In the genomic region with DNA sequence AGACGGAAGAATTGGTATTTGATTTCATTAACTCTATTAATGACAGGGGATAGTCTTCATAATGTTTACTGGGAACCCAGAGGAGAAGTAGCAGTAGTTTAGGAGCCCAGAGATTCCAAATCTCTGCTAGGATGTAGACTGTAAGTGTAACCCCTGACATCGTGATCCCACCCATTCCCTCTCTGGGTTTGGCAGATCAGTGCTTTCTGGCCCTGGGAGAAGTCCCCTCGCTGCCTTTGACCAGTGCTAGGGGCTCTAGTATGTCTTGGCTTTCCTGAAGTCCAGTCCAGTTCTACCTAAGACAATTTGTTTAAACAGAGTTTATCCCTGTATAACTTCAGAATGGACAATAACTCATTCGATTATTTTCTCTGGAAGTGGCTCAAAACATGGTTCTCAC, we compare ENCODE assay signal across 15 cellular contexts. TPM values are rescaled to one million over a fixed set of nuclear protein-coding genes. Genes with fewer than 3 reads are reported as not detected.
DNase-seq lines count a peak whose midpoint lies in the region; ATAC-seq and TF ChIP-seq lines count a peak whose summit lies in the region.
"Had no signal": no experiment of that assay in that cellular context is flagged by ENCODE, and none has a peak within 500 bp of the region (broad histone marks: within the 10 kb centered on the region; RNA-seq: fewer than 3 reads in every experiment).

No MANE protein-coding gene starts in this region.

- DNase-seq in PC-9 (no peak), thyroid gland (no peak), NCI-H1105 (lab: John Stamatoyannopoulos, UW) (no peak), HuH-7.5 (ENCODE audit: low spot score) (no peak), iPS-NIHi11 (ENCODE audit: low spot score) (no peak)
- DNase-seq: AML-193, DMS153, MM.1S, NCI-H187 treated with DMSO at 0.1 percent for 48 hours, NCI-H69, SIG-M5 had no signal

- H3K4me3 ChIP-seq in PC-9 (no peak overlapping the region), esophagus (ENCODE audit: low read depth in 1 of 2, low read length in 2 of 2) (peak overlapping the region in 1 of 2 donors; percentile 10), mucosa of rectum (ENCODE audit: low read length in 2 of 2) (peak overlapping the region; percentile 17 to 63), thyroid gland (replicated peaks in 1 of 3) (no peak overlapping the region)

- H3K27me3 ChIP-seq in PC-9 (ENCODE audit: insufficient read depth, low read depth) (no peaks in the 10 kb centered on the region), esophagus (ENCODE audit: control insufficient read depth in 1 of 2, insufficient read depth in 2 of 2, low read length in 2 of 2) (no peaks in the 10 kb centered on the region), mucosa of rectum (ENCODE audit: control insufficient read depth in 2 of 2, insufficient read depth in 2 of 2, low read length in 2 of 2) (no peaks in the 10 kb centered on the region), thyroid gland (no peaks in the 10 kb centered on the region)

- peaks cover 85% of the 10 kb centered on the region for H3K36me3 ChIP-seq in PC-9 (ENCODE audit: low read depth)
- H3K36me3 ChIP-seq in esophagus (ENCODE audit: control insufficient read depth in 2 of 2, insufficient read depth in 2 of 2, low read length in 1 of 2), result no peaks in the 10 kb centered on the region
- H3K36me3 ChIP-seq in mucosa of rectum (ENCODE audit: control insufficient read depth in 2 of 2, insufficient read depth in 2 of 2, low read length in 2 of 2), result peaks cover 12 to 29% of the 10 kb centered on the region in 2 donors
- peaks cover 0 to 4% of the 10 kb centered on the region in 2 donors for H3K36me3 ChIP-seq in thyroid gland

- no peak for ATAC-seq in HG03354 (IDR thresholded peaks at IDR 0.05; ENCODE audit: poor library complexity, severe bottlenecking, unreplicated experiment)
- ATAC-seq: HepG2 had no signal

- H3K4me1 ChIP-seq in PC-9 (replicated peaks; ENCODE audit: insufficient read depth), result peaks cover 57% of the 10 kb centered on the region
- H3K4me1 ChIP-seq in esophagus (ENCODE audit: control insufficient read depth in 2 of 2, insufficient read depth in 2 of 2, low read length in 1 of 2), result no peaks in the 10 kb centered on the region
- peaks cover 24 to 50% of the 10 kb centered on the region in 2 donors for H3K4me1 ChIP-seq in mucosa of rectum (ENCODE audit: control insufficient read depth in 2 of 2, insufficient read depth in 2 of 2, low read length in 2 of 2)
- H3K4me1 ChIP-seq in thyroid gland, result peaks cover 46 to 56% of the 10 kb centered on the region in 2 donors

- H4K20me1 ChIP-seq in PC-9 (ENCODE audit: insufficient read depth), result no peaks in the 10 kb centered on the region

- TF ChIP-seq POLR2A in thyroid gland (IDR thresholded peaks at IDR 0.05), result no peak

- CTCF ChIA-PET in PC-9 (lab: Charles Lee), result no interaction called here

- no peak overlapping the region for H2AFZ ChIP-seq in PC-9

- POLR2A ChIA-PET in PC-9 (lab: Charles Lee; ENCODE audit: unreplicated experiment), result interaction anchor here (0.6 kb wide), 1 partner anchor 230 kb away, joined by 10 read pairs; no protein-coding TSS in a partner anchor

- peaks cover 98% of the 10 kb centered on the region for H3K79me2 ChIP-seq in PC-9 (ENCODE audit: low read depth)

- no TSS peak for BruUV-seq in PC-9 (replicated peaks; lab: Mats Ljungman, UMichigan)

- H3K4me2 ChIP-seq in PC-9, result no peak overlapping the region

- intact Hi-C loops in PC-9 (cut with micrococcal nuclease; ENCODE audit: unreplicated experiment), result no loop called here
- intact Hi-C loops in thyroid gland (cut with DNase I), result no loop called here

- H3F3A ChIP-seq in PC-9 (ENCODE audit: insufficient read depth, low read depth), result peaks cover 39% of the 10 kb centered on the region

- no peaks in the 10 kb centered on the region for H3K9me2 ChIP-seq in PC-9 (ENCODE audit: insufficient read depth)

- H3K9me3 ChIP-seq in PC-9 (ENCODE audit: insufficient read depth, low read depth) (no peaks in the 10 kb centered on the region), esophagus (ENCODE audit: control insufficient read depth in 2 of 2, insufficient read depth in 1 of 2, low read depth in 1 of 2, low read length in 1 of 2) (no peaks in the 10 kb centered on the region), mucosa of rectum (ENCODE audit: control insufficient read depth in 2 of 2, low read length in 2 of 2) (no peaks in the 10 kb centered on the region), thyroid gland (no peaks in the 10 kb centered on the region)

- 64 to 77% methylated on average over 4 of the region's 4 CpGs for WGBS in esophagus, 2 donors
- 91 to 93% methylated on average over 4 of the region's 4 CpGs for WGBS in thyroid gland, 2 donors

- H3K27ac ChIP-seq in PC-9, result 0 out of 2 replicates have a peak overlapping the region, but pooled peaks have one; percentile 11
- peak overlapping the region; percentile 57 to 72 for H3K27ac ChIP-seq in esophagus (ENCODE audit: low read depth in 2 of 2, low read length in 1 of 2)
- peak overlapping the region; percentile 49 to 75 for H3K27ac ChIP-seq in mucosa of rectum (ENCODE audit: low read depth in 2 of 2, low read length in 2 of 2)
- peak overlapping the region; percentile 12 to 81 (median 78) for H3K27ac ChIP-seq in thyroid gland

- TF ChIP-seq CTCF in PC-9 (conservative IDR thresholded peaks at IDR 0.05) (no peak), thyroid gland (IDR thresholded peaks at IDR 0.05) (no peak)

- H3K9ac ChIP-seq in mucosa of rectum (ENCODE audit: low read depth in 1 of 2, low read length in 2 of 2), result peak overlapping the region; percentile 53 to 66

RNA-seq across cellular contexts. Expression of gene KLF5, which starts 11.6 kb away (rescaled TPM):
- total RNA-seq in PC-9 (2021), result 54.3 and 65.9 TPM in 2 replicates
- polyA plus RNA-seq in esophagus, result 100 to 1,000 TPM; 196 to 245 TPM
- total RNA-seq in thyroid gland, result 10 to 100 TPM; 15.6 to 37.2 (median 23.6) TPM

Comparison
In these comparisons a context has a peak if more than half of its experiments do, and no peak if none do; other contexts are left out.
1. H3K27ac ChIP-seq: peak in every context shown above with its lines; median percentile 78 in thyroid gland; 64 in esophagus; 62 in mucosa of rectum; 11 in PC-9.
2. H3K4me3 ChIP-seq: peak in mucosa of rectum (2 of 2); none in PC-9 (single experiment) and thyroid gland (0 of 3).